20 cellular contexts compared by ENCODE assay signal in the genomic region with DNA sequence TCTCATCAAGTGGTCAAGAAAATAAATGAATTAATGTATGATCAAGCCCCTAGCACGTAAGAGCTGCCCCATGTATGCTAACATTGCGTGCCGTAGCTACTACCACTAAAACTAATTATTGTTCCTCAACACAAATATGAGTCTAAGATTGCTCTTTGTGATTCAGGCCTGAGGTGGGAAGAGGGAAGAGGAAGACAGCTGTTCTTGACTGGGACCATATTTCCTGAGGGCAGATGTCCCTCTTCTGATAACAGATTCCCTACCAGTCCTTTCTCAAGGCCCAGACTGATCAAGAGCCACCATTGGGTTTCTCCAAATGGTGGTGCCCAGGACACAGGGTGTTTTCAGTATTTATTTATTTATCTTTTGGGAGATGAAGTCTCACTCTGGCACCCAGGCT.
DNase-seq lines count a peak whose midpoint lies in the region; ATAC-seq and TF ChIP-seq lines count a peak whose summit lies in the region.
"Had no signal": no experiment of that assay in that cellular context is flagged by ENCODE, and none has a peak within 500 bp of the region (broad histone marks: within the 10 kb centered on the region; RNA-seq: fewer than 3 reads in every experiment).

No MANE protein-coding gene starts in this region.

- no peak for TF ChIP-seq CTCF in glutamatergic neuron (IDR thresholded peaks at IDR 0.05; ENCODE audit: partially characterized antibody, unreplicated experiment)

- peak overlapping the region; percentile 4 for H3K4me3 Mint-ChIP-seq in glutamatergic neuron (ENCODE audit: unreplicated experiment)
- H3K4me3 Mint-ChIP-seq: CD14-positive monocyte; CD4-positive, alpha-beta T cell; CD8-positive, alpha-beta memory T cell; GM23338; H9; HFFc6 had no signal

- peaks cover 5% of the 10 kb centered on the region for H3K9me3 Mint-ChIP-seq in glutamatergic neuron (ENCODE audit: unreplicated experiment)
- H3K9me3 Mint-ChIP-seq: GM23338 had no signal

- H3K27me3 Mint-ChIP-seq in glutamatergic neuron (ENCODE audit: unreplicated experiment), result peaks cover 7% of the 10 kb centered on the region
- H3K27me3 Mint-ChIP-seq: CD4-positive, alpha-beta T cell had no signal

- H3K4me1 Mint-ChIP-seq in glutamatergic neuron (ENCODE audit: low read depth, unreplicated experiment), result peaks cover 37% of the 10 kb centered on the region
- H3K4me1 Mint-ChIP-seq: CD14-positive monocyte; CD8-positive, alpha-beta memory T cell had no signal

- DNase-seq in NCI-H2171 treated with DMSO at 0.1 percent for 48 hours (lab: John Stamatoyannopoulos, UW), result peak; percentile 70
- DNase-seq in NCI-H2171 (lab: John Stamatoyannopoulos, UW), result no peak
- peak; percentile 12 for DNase-seq in NCI-H524 treated with DMSO at 0.1 percent for 48 hours (lab: John Stamatoyannopoulos, UW)
- DNase-seq in glutamatergic neuron, result no peak
- DNase-seq in activated CD8-positive, alpha-beta memory T cell treated with anti-CD3 and anti-CD28 coated beads, Interleukin-2, amount 50 U/mL, for 4 hours, result no peak
- DNase-seq: 8988T; ACHN; AML-193; BE2C; CD4-positive, alpha-beta T cell; CD8-positive, alpha-beta memory T cell; DMS153; DND-41; H9; HFFc6 had no signal

- H3K36me3 Mint-ChIP-seq in glutamatergic neuron (ENCODE audit: unreplicated experiment), result peaks cover 10% of the 10 kb centered on the region
- H3K36me3 Mint-ChIP-seq: CD14-positive monocyte; CD8-positive, alpha-beta memory T cell had no signal

- no peak for ATAC-seq in GM21423 (IDR thresholded peaks at IDR 0.05; ENCODE audit: unreplicated experiment)
- ATAC-seq: A549, GM23338, HCT116 had no signal

- H3K27ac Mint-ChIP-seq in glutamatergic neuron (ENCODE audit: unreplicated experiment), result peak overlapping the region; percentile 85
- H3K27ac Mint-ChIP-seq: CD14-positive monocyte; CD4-positive, alpha-beta T cell; GM23338; H9; HFFc6 had no signal

Comparison
In these comparisons a context has a peak if more than half of its experiments do, and no peak if none do; other contexts are left out.
1. DNase-seq: peak in NCI-H2171 treated with DMSO at 0.1 percent for 48 hours (single experiment) and NCI-H524 treated with DMSO at 0.1 percent for 48 hours (single experiment); none in NCI-H2171 (single experiment), glutamatergic neuron (single experiment) and activated CD8-positive, alpha-beta memory T cell treated with anti-CD3 and anti-CD28 coated beads, Interleukin-2, amount 50 U/mL, for 4 hours (single experiment).